8 cellular contexts compared by ENCODE assay signal in genomic region chr13:95300625-95301134, GRCh38. TPM values are rescaled to one million over a fixed set of nuclear protein-coding genes. Genes with fewer than 3 reads are reported as not detected.
DNase-seq lines count a peak whose midpoint lies in the region; ATAC-seq and TF ChIP-seq lines count a peak whose summit lies in the region.

No MANE protein-coding gene starts in this region.

- peaks cover 12 to 15% of the 10 kb centered on the region in 2 donors for H3K4me1 ChIP-seq in mucosa of rectum (ENCODE audit: control insufficient read depth in 2 of 2, insufficient read depth in 2 of 2, low read length in 2 of 2)

- no peaks in the 10 kb centered on the region for H3K36me3 ChIP-seq in mucosa of rectum (ENCODE audit: control insufficient read depth in 2 of 2, insufficient read depth in 2 of 2, low read length in 2 of 2)

- ATAC-seq in GM18502 (IDR thresholded peaks at IDR 0.05; ENCODE audit: poor library complexity, unreplicated experiment) (peak; percentile 49), HG02938 (IDR thresholded peaks at IDR 0.05; ENCODE audit: unreplicated experiment) (peak; percentile 34)
- ATAC-seq in stimulated activated naive B cell treated with anti-CD40 and anti-IgM and Interleukin-4, amounts not matched to agents 10 μg/mL and 1 μg/mL and 100 μg/mL, for 72 hours (replicated peaks) = peak; percentile 51 to 59

- peak overlapping the region; percentile 71 to 74 for H3K9ac ChIP-seq in mucosa of rectum (ENCODE audit: low read depth in 1 of 2, low read length in 2 of 2)

- no peaks in the 10 kb centered on the region for H3K27me3 ChIP-seq in mucosa of rectum (ENCODE audit: control insufficient read depth in 2 of 2, insufficient read depth in 2 of 2, low read length in 2 of 2)

- TF ChIP-seq CTCF in epithelial cell of esophagus (IDR thresholded peaks at IDR 0.05; ENCODE audit: insufficient read depth, low read depth, low read length, missing control alignments) = no peak

- peaks cover 0 to 17% of the 10 kb centered on the region in 2 donors for H3K27me3 Mint-ChIP-seq in stimulated activated naive B cell treated with anti-CD40 and anti-IgM and Interleukin-4, amounts not matched to agents 10 μg/mL and 1 μg/mL and 100 μg/mL, for 72 hours

- peak overlapping the region; percentile 82 to 88 for H3K4me3 Mint-ChIP-seq in stimulated activated naive B cell treated with anti-CD40 and anti-IgM and Interleukin-4, amounts not matched to agents 10 μg/mL and 1 μg/mL and 100 μg/mL, for 72 hours

- H3K4me3 ChIP-seq in epithelial cell of esophagus (ENCODE audit: low read length) = peak overlapping the region; percentile 50
- peak overlapping the region; percentile 66 to 74 for H3K4me3 ChIP-seq in mucosa of rectum (ENCODE audit: low read length in 2 of 2)

- H3K27ac ChIP-seq in mucosa of rectum (ENCODE audit: low read depth in 2 of 2, low read length in 2 of 2) = peak overlapping the region; percentile 49 to 80

- H3K4me1 Mint-ChIP-seq in stimulated activated naive B cell treated with anti-CD40 and anti-IgM and Interleukin-4, amounts not matched to agents 10 μg/mL and 1 μg/mL and 100 μg/mL, for 72 hours = peaks cover 16 to 38% of the 10 kb centered on the region in 2 donors

- H3K36me3 Mint-ChIP-seq in stimulated activated naive B cell treated with anti-CD40 and anti-IgM and Interleukin-4, amounts not matched to agents 10 μg/mL and 1 μg/mL and 100 μg/mL, for 72 hours = peaks cover 1 to 14% of the 10 kb centered on the region in 2 donors

- H3K27ac Mint-ChIP-seq in stimulated activated naive B cell treated with anti-CD40 and anti-IgM and Interleukin-4, amounts not matched to agents 10 μg/mL and 1 μg/mL and 100 μg/mL, for 72 hours = peak overlapping the region; percentile 62

- H3K9me3 ChIP-seq in mucosa of rectum (ENCODE audit: control insufficient read depth in 2 of 2, low read length in 2 of 2) = no peaks in the 10 kb centered on the region

- no peaks in the 10 kb centered on the region for H3K9me3 Mint-ChIP-seq in stimulated activated naive B cell treated with anti-CD40 and anti-IgM and Interleukin-4, amounts not matched to agents 10 μg/mL and 1 μg/mL and 100 μg/mL, for 72 hours

- DNase-seq in A172 (ENCODE audit: low spot score) = peak; percentile 74
- peak; percentile 53 for DNase-seq in NCI-H345 (lab: John Stamatoyannopoulos, UW)
- peak in 2 of 3 experiments; percentile 16 to 23 for DNase-seq in activated CD8-positive, alpha-beta memory T cell treated with anti-CD3 and anti-CD28 coated beads for 48 hours (ENCODE audit: low read depth in 2 of 3, low spot score in 2 of 3)
- DNase-seq in epithelial cell of esophagus (ENCODE audit: low read depth) = peak; percentile 29
- DNase-seq in stimulated activated naive B cell treated with anti-CD40 and anti-IgM and Interleukin-4, amounts not matched to agents 10 μg/mL and 1 μg/mL and 100 μg/mL, for 72 hours = peak; percentile 24

RNA-seq across cellular contexts. Expression of gene ABCC4, which starts 0.6 kb away (rescaled TPM):
- 45.7 and 51.6 TPM in 2 replicates for total RNA-seq in A172 (2014; rRNA removed; shearing (Covaris generic))

Comparison
In these comparisons a context has a peak if more than half of its experiments do, and no peak if none do; other contexts are left out.
1. Peak in every context shown above with its lines: DNase-seq, ATAC-seq, H3K4me3 ChIP-seq and H3K27ac ChIP-seq.
2. DNase-seq: peak in every context shown above with its lines; median percentile 74 in A172; 53 in NCI-H345; 29 in epithelial cell of esophagus; 24 in stimulated activated naive B cell treated with anti-CD40 and anti-IgM and Interleukin-4, amounts not matched to agents 10 μg/mL and 1 μg/mL and 100 μg/mL, for 72 hours; 20 in activated CD8-positive, alpha-beta memory T cell treated with anti-CD3 and anti-CD28 coated beads for 48 hours.